ENCODE assay signal across 8 cellular contexts in the genomic region with DNA sequence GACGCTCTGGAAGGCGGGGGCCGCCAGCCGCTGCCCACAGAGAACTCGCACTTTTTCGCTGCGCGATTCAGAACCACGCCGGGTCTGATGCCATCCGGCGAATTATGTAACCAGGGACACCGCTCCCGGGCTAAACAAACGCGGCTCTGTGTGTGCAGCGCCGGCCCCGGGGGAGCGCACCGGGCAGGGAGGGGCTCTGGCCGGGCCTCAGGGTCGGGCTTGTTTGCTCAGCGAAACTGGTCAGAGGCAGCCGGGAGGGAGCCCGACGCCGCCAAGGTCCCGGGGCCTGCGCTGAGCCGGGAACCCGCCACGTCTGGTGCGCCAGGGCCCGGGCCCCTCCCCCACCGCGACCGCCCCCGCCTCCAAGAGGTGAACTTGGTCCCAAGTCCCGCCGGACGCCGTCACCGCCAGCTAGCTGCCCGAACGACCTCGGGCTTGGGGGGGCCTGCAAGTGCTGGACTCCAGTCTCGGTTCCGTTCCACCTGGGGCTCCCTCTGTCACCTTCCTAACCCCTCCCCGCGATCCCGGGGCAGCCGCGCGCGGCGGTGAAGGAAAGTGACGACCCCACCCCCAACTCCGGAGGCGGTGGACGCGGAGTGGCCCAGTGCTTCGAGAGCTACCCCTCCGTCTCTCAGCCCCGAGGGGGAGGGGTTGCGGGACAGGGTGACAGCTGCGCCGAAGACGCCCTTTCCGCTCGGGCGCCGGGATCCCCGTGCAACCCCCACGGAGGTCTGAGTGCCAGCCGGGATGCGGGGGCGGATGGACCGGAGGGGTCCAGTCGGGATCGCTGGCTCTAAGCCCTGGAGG. TPM values are rescaled to one million over a fixed set of nuclear protein-coding genes. Genes with fewer than 3 reads are reported as not detected.
DNase-seq lines count a peak whose midpoint lies in the region; ATAC-seq, FAIRE-seq and TF ChIP-seq lines count a peak whose summit lies in the region.

No MANE protein-coding gene starts in this region.

- ATAC-seq in GM21529 (IDR thresholded peaks at IDR 0.05; ENCODE audit: unreplicated experiment) (peak; percentile 31), GM18517 (IDR thresholded peaks at IDR 0.05; ENCODE audit: unreplicated experiment) (no peak)

- H4K20me1 ChIP-seq in keratinocyte (ENCODE audit: control insufficient read depth, extremely low read depth, insufficient read depth, low read length) = peaks cover 5% of the 10 kb centered on the region

- peaks cover 56% of the 10 kb centered on the region for H3K79me2 ChIP-seq in keratinocyte (ENCODE audit: control insufficient read depth, insufficient read depth, low read length)

- H3K27me3 ChIP-seq in keratinocyte (ENCODE audit: control insufficient read depth, extremely low read depth, insufficient read depth, low read length) = no peaks in the 10 kb centered on the region

- H3K27ac ChIP-seq in keratinocyte (ENCODE audit: control insufficient read depth, insufficient read depth, low read length) = peak overlapping the region; percentile 86

- H3K9me1 ChIP-seq in keratinocyte (ENCODE audit: control insufficient read depth, extremely low read depth, insufficient read depth, low read length) = peaks cover 5% of the 10 kb centered on the region

- no peak; the same call in 1 of the 2 replicates for TF ChIP-seq EP300 in Ishikawa (IDR thresholded peaks at IDR 0.05; ENCODE audit: borderline replicate concordance)

- peak overlapping the region; percentile 87 to 95 (median 92) for H3K4me3 ChIP-seq in keratinocyte (ENCODE audit: control insufficient read depth in 2 of 3, extremely low read depth in 1 of 3, insufficient read depth in 2 of 3, low read depth in 1 of 3, low read length in 3 of 3)

- H3K36me3 ChIP-seq in keratinocyte (ENCODE audit: control insufficient read depth in 2 of 2, extremely low read depth in 1 of 2, insufficient read depth in 2 of 2, low read length in 2 of 2) = no peaks in the 10 kb centered on the region

- dilution Hi-C loops in keratinocyte (cut with MboI; ENCODE audit: extremely low pct_ligation_motif_present, low sequenced_read_pairs) = no loop called here

- H3K4me2 ChIP-seq in keratinocyte (ENCODE audit: control insufficient read depth, extremely low read depth, insufficient read depth, low read depth, low read length) = peak overlapping the region; percentile 92

- H3K4me1 ChIP-seq in keratinocyte (ENCODE audit: control insufficient read depth, extremely low read depth, insufficient read depth, low read length) = peaks cover 27% of the 10 kb centered on the region

- peak overlapping the region; percentile 91 for H3K9ac ChIP-seq in keratinocyte (ENCODE audit: control insufficient read depth, extremely low read depth, insufficient read depth, low read length)

- TF ChIP-seq RAD21 in Ishikawa (IDR thresholded peaks at IDR 0.05; ENCODE audit: low read depth) = no peak; the same call in 1 of the 2 replicates

- no peaks in the 10 kb centered on the region for H3K9me3 ChIP-seq in keratinocyte (ENCODE audit: control insufficient read depth, low read depth, low read length)

- no peak for FAIRE-seq in keratinocyte (lab: Jason Lieb, UNC)

- DNase-seq in DMS53 treated with DMSO at 0.1 percent for 48 hours (lab: John Stamatoyannopoulos, UW; ENCODE audit: unreplicated experiment) = peak; percentile 44
- peak; percentile 25 for DNase-seq in activated CD4-positive, CD25-positive, alpha-beta regulatory T cell treated with anti-CD3 and anti-CD28 coated beads, Interleukin-2, amount 50 U/mL, for 16 hours (ENCODE audit: low read depth, low spot score)
- DNase-seq in central memory CD4-positive, alpha-beta T cell = peak; percentile 55
- DNase-seq in keratinocyte (ENCODE audit: low read depth, low spot score) = no peak
- DNase-seq in stimulated activated CD4-positive, alpha-beta T cell treated with anti-CD3 and anti-CD28 coated beads, Interleukin-15, amount 100 ng/mL, for 24 hours = peak; percentile 79

- no peak for TF ChIP-seq CTCF in keratinocyte (optimal IDR thresholded peaks at IDR 0.05 in 1 of 3, IDR thresholded peaks at IDR 0.05 in 1 of 3, conservative IDR thresholded peaks at IDR 0.05 in 1 of 3; ENCODE audit: extremely low read depth in 1 of 3, insufficient read depth in 2 of 3, low read length in 3 of 3)

- H2AFZ ChIP-seq in keratinocyte (ENCODE audit: control insufficient read depth, low read length) = peak overlapping the region; percentile 54

TF ChIP-seq in Ishikawa, 13 proteins besides CTCF, POLR2A, EP300 and RAD21:
- TF ChIP-seq, protein P1, sequence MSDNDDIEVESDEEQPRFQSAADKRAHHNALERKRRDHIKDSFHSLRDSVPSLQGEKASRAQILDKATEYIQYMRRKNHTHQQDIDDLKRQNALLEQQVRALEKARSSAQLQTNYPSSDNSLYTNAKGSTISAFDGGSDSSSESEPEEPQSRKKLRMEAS (IDR thresholded peaks at IDR 0.05) = peak; percentile 44
- TF ChIP-seq NFIC (IDR thresholded peaks at IDR 0.05) (0 out of 2 replicates have a peak, but pooled peaks have one; percentile 6), TCF12 (IDR thresholded peaks at IDR 0.05; ENCODE audit: low read depth) (peak; percentile 46), EGR1 (IDR thresholded peaks at IDR 0.05) (peak; percentile 93), CREB1 (IDR thresholded peaks at IDR 0.05; ENCODE audit: low read depth) (no peak), TAF1 (IDR thresholded peaks at IDR 0.05; ENCODE audit: low read depth) (no peak), TEAD4 (IDR thresholded peaks at IDR 0.05) (no peak), CEBPB (IDR thresholded peaks at IDR 0.05) (peak; percentile 50; the same call in 1 of the 2 replicates), ZBTB7A (IDR thresholded peaks at IDR 0.05; ENCODE audit: low read depth) (peak; percentile 71; the same call in 1 of the 2 replicates), FOXM1 (IDR thresholded peaks at IDR 0.05; ENCODE audit: borderline replicate concordance, low read depth) (no peak; the same call in 1 of the 2 replicates), YY1 (IDR thresholded peaks at IDR 0.05; ENCODE audit: low read depth) (no peak)
- TF ChIP-seq, protein P2, sequence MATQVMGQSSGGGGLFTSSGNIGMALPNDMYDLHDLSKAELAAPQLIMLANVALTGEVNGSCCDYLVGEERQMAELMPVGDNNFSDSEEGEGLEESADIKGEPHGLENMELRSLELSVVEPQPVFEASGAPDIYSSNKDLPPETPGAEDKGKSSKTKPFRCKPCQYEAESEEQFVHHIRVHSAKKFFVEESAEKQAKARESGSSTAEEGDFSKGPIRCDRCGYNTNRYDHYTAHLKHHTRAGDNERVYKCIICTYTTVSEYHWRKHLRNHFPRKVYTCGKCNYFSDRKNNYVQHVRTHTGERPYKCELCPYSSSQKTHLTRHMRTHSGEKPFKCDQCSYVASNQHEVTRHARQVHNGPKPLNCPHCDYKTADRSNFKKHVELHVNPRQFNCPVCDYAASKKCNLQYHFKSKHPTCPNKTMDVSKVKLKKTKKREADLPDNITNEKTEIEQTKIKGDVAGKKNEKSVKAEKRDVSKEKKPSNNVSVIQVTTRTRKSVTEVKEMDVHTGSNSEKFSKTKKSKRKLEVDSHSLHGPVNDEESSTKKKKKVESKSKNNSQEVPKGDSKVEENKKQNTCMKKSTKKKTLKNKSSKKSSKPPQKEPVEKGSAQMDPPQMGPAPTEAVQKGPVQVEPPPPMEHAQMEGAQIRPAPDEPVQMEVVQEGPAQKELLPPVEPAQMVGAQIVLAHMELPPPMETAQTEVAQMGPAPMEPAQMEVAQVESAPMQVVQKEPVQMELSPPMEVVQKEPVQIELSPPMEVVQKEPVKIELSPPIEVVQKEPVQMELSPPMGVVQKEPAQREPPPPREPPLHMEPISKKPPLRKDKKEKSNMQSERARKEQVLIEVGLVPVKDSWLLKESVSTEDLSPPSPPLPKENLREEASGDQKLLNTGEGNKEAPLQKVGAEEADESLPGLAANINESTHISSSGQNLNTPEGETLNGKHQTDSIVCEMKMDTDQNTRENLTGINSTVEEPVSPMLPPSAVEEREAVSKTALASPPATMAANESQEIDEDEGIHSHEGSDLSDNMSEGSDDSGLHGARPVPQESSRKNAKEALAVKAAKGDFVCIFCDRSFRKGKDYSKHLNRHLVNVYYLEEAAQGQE (IDR thresholded peaks at IDR 0.05; ENCODE audit: low read depth) = no peak
- TF ChIP-seq, protein P3, sequence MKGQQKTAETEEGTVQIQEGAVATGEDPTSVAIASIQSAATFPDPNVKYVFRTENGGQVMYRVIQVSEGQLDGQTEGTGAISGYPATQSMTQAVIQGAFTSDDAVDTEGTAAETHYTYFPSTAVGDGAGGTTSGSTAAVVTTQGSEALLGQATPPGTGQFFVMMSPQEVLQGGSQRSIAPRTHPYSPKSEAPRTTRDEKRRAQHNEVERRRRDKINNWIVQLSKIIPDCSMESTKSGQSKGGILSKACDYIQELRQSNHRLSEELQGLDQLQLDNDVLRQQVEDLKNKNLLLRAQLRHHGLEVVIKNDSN (IDR thresholded peaks at IDR 0.05) = no peak

RNA-seq across cellular contexts. Expression of a gene that starts 0.8 kb away (rescaled TPM):
- polyA plus RNA-seq in keratinocyte = 39.0 to 75.0 TPM (median 54.6 TPM) in 3 replicates
- 38.5 TPM for polyA plus RNA-seq in keratinocyte (2011; ENCODE audit: low read depth)
- polyA plus RNA-seq in keratinocyte (2011; cell fraction: cytosol; rRNA removed) = 61.4 and 68.1 TPM in 2 replicates
- polyA plus RNA-seq in keratinocyte (2011; cell fraction: nucleus; rRNA removed) = 62.6 and 66.0 TPM in 2 replicates
- 35.0 and 54.1 TPM in 2 replicates for polyA plus RNA-seq in keratinocyte (2012; ENCODE audit: low replicate concordance)
- 72.9 to 174 TPM (median 107 TPM) in 3 replicates for polyA minus RNA-seq in keratinocyte
- polyA minus RNA-seq in keratinocyte (2011; cell fraction: cytosol; rRNA and poly(A)+ RNA removed) = 36.8 TPM
- polyA minus RNA-seq in keratinocyte (2011; cell fraction: nucleus; rRNA and poly(A)+ RNA removed) = 28.5 and 40.3 TPM in 2 replicates

RNA-seq across cellular contexts. Expression of a gene that starts 27.1 kb away (rescaled TPM):
- polyA plus RNA-seq in keratinocyte = 0.27 to 1.3 TPM (median 1.3 TPM) in 3 replicates
- polyA plus RNA-seq in keratinocyte (2011; ENCODE audit: low read depth) = 1.9 TPM
- polyA plus RNA-seq in keratinocyte (2011; cell fraction: cytosol; rRNA removed) = 0.14 and 0.49 TPM in 2 replicates
- polyA plus RNA-seq in keratinocyte (2011; cell fraction: nucleus; rRNA removed) = 5.3 and 5.4 TPM in 2 replicates
- polyA plus RNA-seq in keratinocyte (2012; ENCODE audit: low replicate concordance) = 0.66 and 2.7 TPM in 2 replicates
- polyA minus RNA-seq in keratinocyte = 1.3 to 2.7 TPM in 2 of 3 replicates, not detected in the other
- polyA minus RNA-seq in keratinocyte (2011; cell fraction: cytosol; rRNA and poly(A)+ RNA removed) = not detected
- 1.2 and 1.3 TPM in 2 replicates for polyA minus RNA-seq in keratinocyte (2011; cell fraction: nucleus; rRNA and poly(A)+ RNA removed)
